11 cellular contexts compared by ENCODE assay signal in genomic region chr7:138934861-138935260, GRCh38. TPM values are rescaled to one million over a fixed set of nuclear protein-coding genes. Genes with fewer than 3 reads are reported as not detected.
DNase-seq lines count a peak whose midpoint lies in the region; FAIRE-seq and TF ChIP-seq lines count a peak whose summit lies in the region.
"Had no signal": no experiment of that assay in that cellular context is flagged by ENCODE, and none has a peak within 500 bp of the region (broad histone marks: within the 10 kb centered on the region; RNA-seq: fewer than 3 reads in every experiment).

No MANE protein-coding gene starts in this region.

- no peak overlapping the region for H2AFZ ChIP-seq in osteoblast (ENCODE audit: low read length)

- FAIRE-seq in RCC 7860 (lab: Jason Lieb, UNC) = no peak
- FAIRE-seq: G401.6 had no signal

- peak overlapping the region; percentile 72 for H3K27ac ChIP-seq in epithelial cell of prostate
- peak overlapping the region; percentile 12 for H3K27ac ChIP-seq in osteoblast (ENCODE audit: low read depth, low read length)

- no peak overlapping the region for H3K27ac Mint-ChIP-seq in activated CD4-positive, alpha-beta T cell treated with anti-CD3 and anti-CD28 coated beads, Interleukin-2, amount 10 ng/mL, durations not matched to agents 7 days and 5 days
- H3K27ac Mint-ChIP-seq: T-helper 1 cell treated with Interleukin-12 subunit alpha and Interleukin-12 subunit beta and Interleukin-4 antibody, amounts not matched to agents 30 μg/mL and 1 μg/mL, for 36 hours had no signal

- no peaks in the 10 kb centered on the region for H3K9me3 Mint-ChIP-seq in activated CD4-positive, alpha-beta T cell treated with anti-CD3 and anti-CD28 coated beads, Interleukin-2, amount 10 ng/mL, durations not matched to agents 7 days and 5 days
- H3K9me3 Mint-ChIP-seq: central memory CD8-positive, alpha-beta T cell; T-helper 1 cell treated with Interleukin-12 subunit alpha and Interleukin-12 subunit beta and Interleukin-4 antibody, amounts not matched to agents 30 μg/mL and 1 μg/mL, for 36 hours had no signal

- peaks cover 3% of the 10 kb centered on the region for H4K20me1 ChIP-seq in osteoblast (ENCODE audit: insufficient read depth, low read length)

- peak overlapping the region; percentile 36 for H3K4me2 ChIP-seq in osteoblast (ENCODE audit: insufficient read depth, low read length)

- H3K4me1 ChIP-seq in osteoblast (ENCODE audit: insufficient read depth, low read length) = peaks cover 14% of the 10 kb centered on the region

- TF ChIP-seq CTCF in osteoblast (IDR thresholded peaks at IDR 0.05; ENCODE audit: extremely low read depth, low read depth, low read length) = no peak

- no peaks in the 10 kb centered on the region for H3K9me3 ChIP-seq in osteoblast (ENCODE audit: low read depth, low read length)

- H3K4me1 Mint-ChIP-seq in activated CD4-positive, alpha-beta T cell treated with anti-CD3 and anti-CD28 coated beads, Interleukin-2, amount 10 ng/mL, durations not matched to agents 7 days and 5 days = no peaks in the 10 kb centered on the region
- H3K4me1 Mint-ChIP-seq: central memory CD8-positive, alpha-beta T cell had no signal

- no peaks in the 10 kb centered on the region for H3K36me3 ChIP-seq in osteoblast (ENCODE audit: insufficient read depth, low read length)

- H3K4me3 ChIP-seq in osteoblast (ENCODE audit: insufficient read depth, low read length) = no peak overlapping the region

- H3K4me3 Mint-ChIP-seq in activated CD4-positive, alpha-beta T cell treated with anti-CD3 and anti-CD28 coated beads, Interleukin-2, amount 10 ng/mL, durations not matched to agents 7 days and 5 days = no peak overlapping the region
- H3K4me3 Mint-ChIP-seq: central memory CD8-positive, alpha-beta T cell; T-helper 1 cell treated with Interleukin-12 subunit alpha and Interleukin-12 subunit beta and Interleukin-4 antibody, amounts not matched to agents 30 μg/mL and 1 μg/mL, for 36 hours had no signal

- DNase-seq in ELF-1 (ENCODE audit: low read depth, low spot score) = peak; percentile 17
- DNase-seq in RCC 7860 (ENCODE audit: low spot score) = peak; percentile 59
- DNase-seq in epithelial cell of prostate (ENCODE audit: low read depth, low spot score) = no peak
- DNase-seq in osteoblast (ENCODE audit: insufficient read length, low spot score, missing footprints) = no peak
- no peak for DNase-seq in activated naive CD4-positive, alpha-beta T cell (lab: John Stamatoyannopoulos, UW)
- no peak for DNase-seq in hippocampal formation (lab: John Stamatoyannopoulos, UW)
- DNase-seq in medulla oblongata (ENCODE audit: extremely low spot score) = no peak
- no peak for DNase-seq in activated CD4-positive, alpha-beta T cell treated with anti-CD3 and anti-CD28 coated beads, Interleukin-2, amount 10 ng/mL, durations not matched to agents 7 days and 5 days

- peaks cover 17% of the 10 kb centered on the region for H3K27me3 Mint-ChIP-seq in activated CD4-positive, alpha-beta T cell treated with anti-CD3 and anti-CD28 coated beads, Interleukin-2, amount 10 ng/mL, durations not matched to agents 7 days and 5 days

- H3K36me3 Mint-ChIP-seq in activated CD4-positive, alpha-beta T cell treated with anti-CD3 and anti-CD28 coated beads, Interleukin-2, amount 10 ng/mL, durations not matched to agents 7 days and 5 days (ENCODE audit: low read depth) = no peaks in the 10 kb centered on the region

- H3K27me3 ChIP-seq in osteoblast (ENCODE audit: insufficient read depth, low read length) = no peaks in the 10 kb centered on the region

- H3K79me2 ChIP-seq in osteoblast (ENCODE audit: insufficient read depth, low read length) = no peaks in the 10 kb centered on the region

- POLR2A ChIA-PET in activated CD4-positive, alpha-beta T cell treated with anti-CD3 and anti-CD28 coated beads, Interleukin-2, amount 10 ng/mL, durations not matched to agents 7 days and 5 days (lab: Charles Lee) = no interaction called here

- CTCF ChIA-PET in activated CD4-positive, alpha-beta T cell treated with anti-CD3 and anti-CD28 coated beads, Interleukin-2, amount 10 ng/mL, durations not matched to agents 7 days and 5 days (lab: Charles Lee) = interaction anchor here (1.6 kb wide), 1 partner anchor 37 kb away, joined by 3 read pairs; no protein-coding TSS in a partner anchor

RNA-seq across cellular contexts. Expression of gene KIAA1549, which starts 46.3 kb away (rescaled TPM):
- 2.9 and 3.3 TPM in 2 replicates for total RNA-seq in osteoblast
- total RNA-seq in activated CD4-positive, alpha-beta T cell treated with anti-CD3 and anti-CD28 coated beads, Interleukin-2, amount 10 ng/mL, durations not matched to agents 7 days and 5 days = under 1 TPM; 0.12 TPM

Comparison
In these comparisons a context has a peak if more than half of its experiments do, and no peak if none do; other contexts are left out.
1. DNase-seq: peak in ELF-1 (single experiment) and RCC 7860 (single experiment); none in epithelial cell of prostate (single experiment), osteoblast (single experiment), activated naive CD4-positive, alpha-beta T cell (0 of 4), hippocampal formation (0 of 2), medulla oblongata (single experiment) and activated CD4-positive, alpha-beta T cell treated with anti-CD3 and anti-CD28 coated beads, Interleukin-2, amount 10 ng/mL, durations not matched to agents 7 days and 5 days (single experiment).